In the genomic region with DNA sequence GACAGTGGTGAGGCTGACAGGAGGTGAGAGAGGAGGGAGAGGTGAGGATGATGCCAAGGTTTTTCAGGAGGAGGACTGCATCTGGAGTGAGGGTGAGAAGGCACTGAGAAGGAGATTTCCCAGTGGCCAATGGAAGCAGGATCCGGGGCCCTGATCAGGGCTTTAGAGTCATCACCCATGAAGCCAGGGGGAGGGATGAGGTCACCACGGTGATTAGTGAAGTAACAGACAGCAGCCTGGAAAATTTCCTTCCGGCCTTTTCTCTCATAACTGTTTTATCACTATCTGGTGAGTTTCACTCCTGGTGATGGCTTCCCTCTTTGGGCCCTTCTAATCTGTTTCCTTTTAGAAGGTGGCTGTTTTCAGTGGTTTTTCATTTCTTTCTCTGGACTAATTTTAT, we compare ENCODE assay signal across 29 cellular contexts.
DNase-seq lines count a peak whose midpoint lies in the region; ATAC-seq and TF ChIP-seq lines count a peak whose summit lies in the region.
"Had no signal": no experiment of that assay in that cellular context is flagged by ENCODE, and none has a peak within 500 bp of the region (broad histone marks: within the 10 kb centered on the region; RNA-seq: fewer than 3 reads in every experiment).

No MANE protein-coding gene starts in this region.

- H3K4me3 ChIP-seq in HEK293 (ENCODE audit: low read depth, low read length) = no peak overlapping the region
- H3K4me3 ChIP-seq: cardiac muscle cell, coronary artery, SK-N-MC had no signal

- H3K27ac ChIP-seq in HEK293 (ENCODE audit: extremely low read depth, low read depth, low read length) = no peak overlapping the region
- H3K27ac ChIP-seq: 22Rv1, cardiac muscle cell, coronary artery, SK-N-MC had no signal

- no peaks in the 10 kb centered on the region for H3K36me3 ChIP-seq in HEK293 (ENCODE audit: control insufficient read depth in 2 of 2, insufficient read depth in 1 of 2, low read length in 2 of 2)
- H3K36me3 ChIP-seq: cardiac muscle cell had no signal

- CTCF ChIA-PET in HEK293 (lab: Yijun Ruan, JAX) = no interaction called here

- no peak for ATAC-seq in GM18511 (IDR thresholded peaks at IDR 0.05; ENCODE audit: unreplicated experiment)
- ATAC-seq in GM18858 (IDR thresholded peaks at IDR 0.05; ENCODE audit: unreplicated experiment) = no peak
- ATAC-seq: left cardiac atrium; natural killer cell treated with Interleukin-12 subunit alpha and Interleukin-12 subunit beta and Interleukin-15 and Interleukin-18, amount 100 ng/mL, for 72 hours; stimulated activated effector memory CD8-positive, alpha-beta T cell treated with anti-CD3 and anti-CD28 coated beads, Interleukin-12 subunit alpha, Interleukin-12 subunit beta, amount 100 ng/mL, for 72 hours had no signal

- peak; percentile 25 for DNase-seq in AG08395 (ENCODE audit: low spot score)
- DNase-seq in astrocyte of the hippocampus (ENCODE audit: low read depth, low spot score) = peak; percentile 16
- DNase-seq in kidney tubule cell (ENCODE audit: low spot score) = peak; percentile 29
- DNase-seq in NCI-H187 (lab: John Stamatoyannopoulos, UW) = no peak
- no peak for DNase-seq in NCI-H748 treated with DMSO at 0.1 percent for 48 hours (lab: John Stamatoyannopoulos, UW)
- DNase-seq: activated CD4-positive, alpha-beta T cell treated with anti-CD3 and anti-CD28 coated beads, Interleukin-2, amount 50 U/mL, for 1 hour; activated CD4-positive, CD25-positive, alpha-beta regulatory T cell; activated effector memory CD4-positive, alpha-beta T cell treated with Interleukin-2 at 50 U/mL for 16 hours; activated T-cell treated with anti-CD3 and anti-CD28 coated beads, Interleukin-2, amount 50 U/mL, for 1 hour; anterior cingulate cortex; DND-41; effector CD8-positive, alpha-beta T cell; head of caudate nucleus; left cardiac atrium; NCI-H1092 treated with DMSO at 0.1 percent for 48 hours; NCI-H1930; NCI-H2171 treated with DMSO at 0.1 percent for 48 hours; NCI-H510A treated with DMSO at 0.1 percent for 48 hours; OCI-M1; T-helper 1 cell had no signal

- POLR2A ChIA-PET in HEK293 (lab: Yijun Ruan, JAX) = no interaction called here

- no peak for TF ChIP-seq CTCF in HEK293 (tag by site-specific recombination; IDR thresholded peaks at IDR 0.05)

- H3K4me1 ChIP-seq in HEK293 (ENCODE audit: control insufficient read depth, insufficient read depth, low read length) = peaks cover 5% of the 10 kb centered on the region; the same call in 1 of the 2 replicates

- no peaks in the 10 kb centered on the region for H3K9me3 ChIP-seq in HEK293 (ENCODE audit: control insufficient read depth, insufficient read depth, low read depth, low read length)

TF ChIP-seq in HEK293, 187 proteins besides CTCF, POLR2A, EP300 and RAD21:
- TF ChIP-seq ZNF629 (tag by site-specific recombination; IDR thresholded peaks at IDR 0.05) = 0 out of 2 replicates have a peak, but pooled peaks have one; percentile 21
- TF ChIP-seq ZNF837 (tag by site-specific recombination; IDR thresholded peaks at IDR 0.05) = no peak
- TF ChIP-seq ZBTB7A (tag by site-specific recombination; IDR thresholded peaks at IDR 0.05; ENCODE audit: low read depth) = no peak
- TF ChIP-seq, protein P1, sequence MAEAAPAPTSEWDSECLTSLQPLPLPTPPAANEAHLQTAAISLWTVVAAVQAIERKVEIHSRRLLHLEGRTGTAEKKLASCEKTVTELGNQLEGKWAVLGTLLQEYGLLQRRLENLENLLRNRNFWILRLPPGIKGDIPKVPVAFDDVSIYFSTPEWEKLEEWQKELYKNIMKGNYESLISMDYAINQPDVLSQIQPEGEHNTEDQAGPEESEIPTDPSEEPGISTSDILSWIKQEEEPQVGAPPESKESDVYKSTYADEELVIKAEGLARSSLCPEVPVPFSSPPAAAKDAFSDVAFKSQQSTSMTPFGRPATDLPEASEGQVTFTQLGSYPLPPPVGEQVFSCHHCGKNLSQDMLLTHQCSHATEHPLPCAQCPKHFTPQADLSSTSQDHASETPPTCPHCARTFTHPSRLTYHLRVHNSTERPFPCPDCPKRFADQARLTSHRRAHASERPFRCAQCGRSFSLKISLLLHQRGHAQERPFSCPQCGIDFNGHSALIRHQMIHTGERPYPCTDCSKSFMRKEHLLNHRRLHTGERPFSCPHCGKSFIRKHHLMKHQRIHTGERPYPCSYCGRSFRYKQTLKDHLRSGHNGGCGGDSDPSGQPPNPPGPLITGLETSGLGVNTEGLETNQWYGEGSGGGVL (tag by site-specific recombination; IDR thresholded peaks at IDR 0.05) = peak; percentile 43; the same call in 1 of the 2 replicates
- no peak for TF ChIP-seq ZNF514 (tag by site-specific recombination; IDR thresholded peaks at IDR 0.05)
- no peak for TF ChIP-seq ZNF239 (tag by site-specific recombination; IDR thresholded peaks at IDR 0.05)
- TF ChIP-seq SP3 (tag by site-specific recombination; IDR thresholded peaks at IDR 0.05) = no peak
- no peak for TF ChIP-seq GLIS2 (tag by site-specific recombination; IDR thresholded peaks at IDR 0.05)
- TF ChIP-seq ZNF157 (tag by site-specific recombination; IDR thresholded peaks at IDR 0.05) = no peak
- TF ChIP-seq EGR2 (tag by site-specific recombination; IDR thresholded peaks at IDR 0.05; ENCODE audit: low read depth) = no peak
- TF ChIP-seq, protein P2, sequence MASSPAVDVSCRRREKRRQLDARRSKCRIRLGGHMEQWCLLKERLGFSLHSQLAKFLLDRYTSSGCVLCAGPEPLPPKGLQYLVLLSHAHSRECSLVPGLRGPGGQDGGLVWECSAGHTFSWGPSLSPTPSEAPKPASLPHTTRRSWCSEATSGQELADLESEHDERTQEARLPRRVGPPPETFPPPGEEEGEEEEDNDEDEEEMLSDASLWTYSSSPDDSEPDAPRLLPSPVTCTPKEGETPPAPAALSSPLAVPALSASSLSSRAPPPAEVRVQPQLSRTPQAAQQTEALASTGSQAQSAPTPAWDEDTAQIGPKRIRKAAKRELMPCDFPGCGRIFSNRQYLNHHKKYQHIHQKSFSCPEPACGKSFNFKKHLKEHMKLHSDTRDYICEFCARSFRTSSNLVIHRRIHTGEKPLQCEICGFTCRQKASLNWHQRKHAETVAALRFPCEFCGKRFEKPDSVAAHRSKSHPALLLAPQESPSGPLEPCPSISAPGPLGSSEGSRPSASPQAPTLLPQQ (tag by site-specific recombination; IDR thresholded peaks at IDR 0.05) = no peak
- TF ChIP-seq ZNF791 (tag by site-specific recombination; IDR thresholded peaks at IDR 0.05) = no peak
- TF ChIP-seq ZBTB48 (tag by site-specific recombination; IDR thresholded peaks at IDR 0.05) = no peak
- TF ChIP-seq ZNF433 (tag by site-specific recombination; IDR thresholded peaks at IDR 0.05; ENCODE audit: low read depth) = no peak
- TF ChIP-seq, protein P3, sequence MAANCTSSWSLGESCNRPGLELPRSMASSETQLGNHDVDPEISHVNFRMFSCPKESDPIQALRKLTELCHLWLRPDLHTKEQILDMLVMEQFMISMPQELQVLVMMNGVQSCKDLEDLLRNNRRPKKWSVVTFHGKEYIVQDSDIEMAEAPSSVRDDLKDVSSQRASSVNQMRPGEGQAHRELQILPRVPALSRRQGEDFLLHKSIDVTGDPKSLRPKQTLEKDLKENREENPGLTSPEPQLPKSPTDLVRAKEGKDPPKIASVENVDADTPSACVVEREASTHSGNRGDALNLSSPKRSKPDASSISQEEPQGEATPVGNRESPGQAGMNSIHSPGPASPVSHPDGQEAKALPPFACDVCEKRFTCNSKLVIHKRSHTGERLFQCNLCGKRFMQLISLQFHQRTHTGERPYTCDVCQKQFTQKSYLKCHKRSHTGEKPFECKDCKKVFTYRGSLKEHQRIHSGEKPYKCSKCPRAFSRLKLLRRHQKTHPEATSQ (tag by site-specific recombination; IDR thresholded peaks at IDR 0.05) = no peak
- no peak for TF ChIP-seq ZNF426 (tag by site-specific recombination; IDR thresholded peaks at IDR 0.05)
- no peak for TF ChIP-seq ZNF423 (tag by site-specific recombination; IDR thresholded peaks at IDR 0.05)
- TF ChIP-seq ZNF654 (tag by site-specific recombination; IDR thresholded peaks at IDR 0.05; ENCODE audit: low read depth) = no peak
- TF ChIP-seq, protein P4, sequence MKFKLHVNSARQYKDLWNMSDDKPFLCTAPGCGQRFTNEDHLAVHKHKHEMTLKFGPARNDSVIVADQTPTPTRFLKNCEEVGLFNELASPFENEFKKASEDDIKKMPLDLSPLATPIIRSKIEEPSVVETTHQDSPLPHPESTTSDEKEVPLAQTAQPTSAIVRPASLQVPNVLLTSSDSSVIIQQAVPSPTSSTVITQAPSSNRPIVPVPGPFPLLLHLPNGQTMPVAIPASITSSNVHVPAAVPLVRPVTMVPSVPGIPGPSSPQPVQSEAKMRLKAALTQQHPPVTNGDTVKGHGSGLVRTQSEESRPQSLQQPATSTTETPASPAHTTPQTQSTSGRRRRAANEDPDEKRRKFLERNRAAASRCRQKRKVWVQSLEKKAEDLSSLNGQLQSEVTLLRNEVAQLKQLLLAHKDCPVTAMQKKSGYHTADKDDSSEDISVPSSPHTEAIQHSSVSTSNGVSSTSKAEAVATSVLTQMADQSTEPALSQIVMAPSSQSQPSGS (tag by site-specific recombination; IDR thresholded peaks at IDR 0.05; ENCODE audit: low read depth) = 0 out of 2 replicates have a peak, but pooled peaks have one; percentile 44
- TF ChIP-seq, protein P5, sequence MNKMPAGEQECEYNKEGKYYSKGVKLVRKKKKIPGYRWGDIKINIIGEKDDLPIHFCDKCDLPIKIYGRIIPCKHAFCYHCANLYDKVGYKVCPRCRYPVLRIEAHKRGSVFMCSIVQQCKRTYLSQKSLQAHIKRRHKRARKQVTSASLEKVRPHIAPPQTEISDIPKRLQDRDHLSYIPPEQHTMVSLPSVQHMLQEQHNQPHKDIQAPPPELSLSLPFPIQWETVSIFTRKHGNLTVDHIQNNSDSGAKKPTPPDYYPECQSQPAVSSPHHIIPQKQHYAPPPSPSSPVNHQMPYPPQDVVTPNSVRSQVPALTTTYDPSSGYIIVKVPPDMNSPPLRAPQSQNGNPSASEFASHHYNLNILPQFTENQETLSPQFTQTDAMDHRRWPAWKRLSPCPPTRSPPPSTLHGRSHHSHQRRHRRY (tag by site-specific recombination; IDR thresholded peaks at IDR 0.05) = no peak
- 0 out of 2 replicates have a peak, but pooled peaks have one; percentile 11 for TF ChIP-seq ZBTB21 (tag by site-specific recombination; IDR thresholded peaks at IDR 0.05)
- no peak for TF ChIP-seq ZNF776 (tag by site-specific recombination; IDR thresholded peaks at IDR 0.05; ENCODE audit: borderline replicate concordance)

Comparison
In these comparisons a context has a peak if more than half of its experiments do, and no peak if none do; other contexts are left out.
1. DNase-seq: peak in AG08395 (single experiment), astrocyte of the hippocampus (single experiment) and kidney tubule cell (single experiment); none in NCI-H187 (0 of 2) and NCI-H748 treated with DMSO at 0.1 percent for 48 hours (single experiment).